In the genomic region with DNA sequence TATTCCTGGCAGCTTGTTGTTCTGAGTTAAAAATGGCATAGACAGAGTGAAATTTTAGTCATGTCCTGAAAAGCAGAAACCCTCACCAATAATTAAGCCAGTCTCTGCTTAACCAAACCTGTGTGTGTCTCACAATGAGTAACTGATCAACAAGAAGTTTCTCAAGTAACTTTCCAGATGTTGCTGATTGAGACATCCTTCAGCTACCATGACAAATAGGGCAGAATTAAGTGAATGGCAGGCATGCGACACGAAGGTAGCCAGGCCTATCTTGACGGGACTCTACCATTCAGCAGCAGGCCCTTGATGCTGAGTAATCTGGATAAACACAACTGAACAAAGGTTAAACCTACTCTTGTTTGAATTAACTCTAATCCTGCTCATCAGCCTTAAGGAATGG, we compare ENCODE assay signal across 16 cellular contexts.
DNase-seq lines count a peak whose midpoint lies in the region; ATAC-seq, FAIRE-seq and TF ChIP-seq lines count a peak whose summit lies in the region.
"Had no signal": no experiment of that assay in that cellular context is flagged by ENCODE, and none has a peak within 500 bp of the region (broad histone marks: within the 10 kb centered on the region; RNA-seq: fewer than 3 reads in every experiment).

No MANE protein-coding gene starts in this region.

- H4K8ac ChIP-seq in H1 (ENCODE audit: extremely low read depth, insufficient read depth, low read length): no peak overlapping the region

- no peak overlapping the region for H3K18ac ChIP-seq in H1 (ENCODE audit: extremely low read depth, low read length)

- H3K23ac ChIP-seq in H1 (ENCODE audit: insufficient read length): no peak overlapping the region

- no peak overlapping the region for H3K56ac ChIP-seq in H1 (replicated peaks; ENCODE audit: insufficient read length, low read depth, low read length)

- H3K4me1 Mint-ChIP-seq in type B pancreatic cell (ENCODE audit: unreplicated experiment) (no peaks in the 10 kb centered on the region), MCF 10A (ENCODE audit: insufficient read depth, unreplicated experiment) (no peaks in the 10 kb centered on the region)
- H3K4me1 Mint-ChIP-seq: activated T-helper 17 cell treated with anti-CD3 and anti-CD28 coated beads, Interleukin-2, amount 50 U/mL, for 72 hours had no signal

- H3K27me3 ChIP-seq in H1 (replicated peaks in 1 of 4; ENCODE audit: control insufficient read depth in 3 of 4, extremely low read depth in 1 of 4, insufficient read depth in 3 of 4, low read length in 3 of 4): no peaks in the 10 kb centered on the region
- H3K27me3 ChIP-seq: breast epithelium had no signal

- BruUV-seq in MCF 10A (replicated peaks; lab: Mats Ljungman, UMichigan): no TSS peak

- H4K5ac ChIP-seq in H1 (ENCODE audit: insufficient read length, low read depth, low read length): no peak overlapping the region

- no peak overlapping the region for H2BK5ac ChIP-seq in H1 (ENCODE audit: low read depth, low read length)

- TF ChIP-seq CTCF in H1 (IDR thresholded peaks at IDR 0.05; ENCODE audit: control extremely low read depth in 1 of 3, insufficient read depth in 1 of 3, low read depth in 1 of 3, low read length in 3 of 3) (no peak), type B pancreatic cell (conservative IDR thresholded peaks at IDR 0.05) (no peak), MCF 10A (IDR thresholded peaks at IDR 0.05; ENCODE audit: unreplicated experiment) (no peak)

- H2BK12ac ChIP-seq in H1 (ENCODE audit: low read depth, low read length): no peak overlapping the region

- H3K27ac Mint-ChIP-seq in type B pancreatic cell (no peak overlapping the region), MCF 10A (ENCODE audit: low read depth, unreplicated experiment) (no peak overlapping the region)
- H3K27ac Mint-ChIP-seq: activated T-helper 17 cell treated with anti-CD3 and anti-CD28 coated beads, Interleukin-2, amount 50 U/mL, for 72 hours had no signal

- H3K4me2 ChIP-seq in H1 (ENCODE audit: insufficient read depth in 1 of 2, low read depth in 2 of 2, low read length in 2 of 2): no peak overlapping the region

- no peaks in the 10 kb centered on the region for H3K36me3 Mint-ChIP-seq in type B pancreatic cell
- no peaks in the 10 kb centered on the region for H3K36me3 Mint-ChIP-seq in MCF 10A (ENCODE audit: insufficient read depth, unreplicated experiment)

- H3K36me3 ChIP-seq in H1 (ENCODE audit: control insufficient read depth in 2 of 4, insufficient read depth in 4 of 4, low read length in 3 of 4): no peaks in the 10 kb centered on the region
- H3K36me3 ChIP-seq: breast epithelium had no signal

- no peak overlapping the region for H3K4ac ChIP-seq in H1 (replicated peaks; ENCODE audit: insufficient read length, low read depth, low read length)

- no peak overlapping the region for H2BK120ac ChIP-seq in H1 (replicated peaks; ENCODE audit: low read depth, low read length)

- no peak overlapping the region for H2AK5ac ChIP-seq in H1 (ENCODE audit: low read depth, low read length)

- H3K79me2 ChIP-seq in H1 (ENCODE audit: control insufficient read depth in 1 of 2, insufficient read depth in 2 of 2, low read length in 2 of 2): no peaks in the 10 kb centered on the region

- H3K14ac ChIP-seq in H1 (ENCODE audit: insufficient read length): no peak overlapping the region

- DNase-seq in DMS53 (lab: John Stamatoyannopoulos, UW): peak; percentile 83
- DNase-seq in H1 (ENCODE audit: low read depth in 1 of 2, low spot score in 2 of 2): no peak
- no peak for DNase-seq in superior temporal gyrus (ENCODE audit: extremely low spot score)
- DNase-seq in type B pancreatic cell (ENCODE audit: extremely low spot score, unreplicated experiment): no peak
- DNase-seq in inferior parietal cortex (ENCODE audit: extremely low spot score): no peak
- DNase-seq in MCF 10A (ENCODE audit: unreplicated experiment): no peak
- DNase-seq: GDM1; IMR-90; NCI-H1930; stimulated activated CD4-positive, alpha-beta T cell treated with anti-CD3 and anti-CD28 coated beads, Interleukin-2, amount 100 ng/mL, for 48 hours had no signal

- H3K4me3 ChIP-seq in H1 (ENCODE audit: extremely low read depth in 1 of 4, insufficient read depth in 2 of 4, low read depth in 3 of 4, low read length in 4 of 4): no peak overlapping the region
- H3K4me3 ChIP-seq: breast epithelium had no signal

- 93% methylated on average over 3 of the region's 3 CpGs; no CpG with 5 or more reads in 1 of the 2 experiments for WGBS in H1 (ENCODE audit: extremely low coverage in 1 of 2, insufficient coverage in 1 of 2, insufficient read length in 1 of 2, insufficient replicate concordance in 2 of 2, low coverage in 1 of 2, low lambda C conversion rate in 2 of 2, missing lambda C conversion rate in 1 of 2), 2 experiments

- H3K9me3 ChIP-seq in H1 (ENCODE audit: insufficient read depth in 2 of 2, low read depth in 1 of 2, low read length in 1 of 2): 0 out of 4 replicates have a peak, but pooled peaks cover 0 to 3% of the 10 kb centered on the region in 2 experiments
- H3K9me3 ChIP-seq: breast epithelium had no signal

- intact Hi-C loops in MCF 10A (cut with micrococcal nuclease): no loop called here

- 0 out of 2 replicates have a peak overlapping the region, but pooled peaks have one; percentile 49 for H2AFZ ChIP-seq in H1 (ENCODE audit: low read length)

- CTCF ChIA-PET in H1 (lab: Charles Lee; ENCODE audit: partially characterized antibody) (interaction anchor here (1.0 kb wide), 2 partner anchors 232 to 358 kb away, joined by 3 to 4 read pairs; no protein-coding TSS in a partner anchor), MCF 10A (lab: Yijun Ruan, JAX) (no interaction called here)

- no peak for TF ChIP-seq RAD21 in H1 (IDR thresholded peaks at IDR 0.05 in 1 of 2, conservative IDR thresholded peaks at IDR 0.05 in 1 of 2; ENCODE audit: low read depth in 2 of 2, low read length in 2 of 2)

- H3K9ac ChIP-seq in H1 (replicated peaks in 1 of 4; ENCODE audit: extremely low read depth in 1 of 4, low read depth in 3 of 4, low read length in 3 of 4): no peak overlapping the region

- H3K4me3 Mint-ChIP-seq in type B pancreatic cell (no peak overlapping the region), MCF 10A (ENCODE audit: unreplicated experiment) (no peak overlapping the region)
- H3K4me3 Mint-ChIP-seq: activated T-helper 17 cell treated with anti-CD3 and anti-CD28 coated beads, Interleukin-2, amount 50 U/mL, for 72 hours had no signal

- H3K23me2 ChIP-seq in H1 (ENCODE audit: low read depth, low read length): no peaks in the 10 kb centered on the region; the same call in 1 of the 2 replicates

- TF ChIP-seq POLR2A in H1 (IDR thresholded peaks at IDR 0.05; ENCODE audit: control extremely low read depth in 1 of 2, low read depth in 2 of 2, low read length in 2 of 2): no peak

- ATAC-seq in GM21528 (IDR thresholded peaks at IDR 0.05; ENCODE audit: low FRiP score, unreplicated experiment) (peak; percentile 69), HG03159 (IDR thresholded peaks at IDR 0.05; ENCODE audit: unreplicated experiment) (peak; percentile 89)
- ATAC-seq: activated T-helper 17 cell treated with anti-CD3 and anti-CD28 coated beads, Interleukin-2, amount 50 U/mL, for 72 hours had no signal

- peaks cover 4% of the 10 kb centered on the region for H3K27me3 Mint-ChIP-seq in type B pancreatic cell
- H3K27me3 Mint-ChIP-seq in MCF 10A (ENCODE audit: insufficient read depth, unreplicated experiment): no peaks in the 10 kb centered on the region
- H3K27me3 Mint-ChIP-seq: activated T-helper 17 cell treated with anti-CD3 and anti-CD28 coated beads, Interleukin-2, amount 50 U/mL, for 72 hours had no signal

- no peak overlapping the region for H3K27ac ChIP-seq in H1 (ENCODE audit: low read depth, low read length)
- H3K27ac ChIP-seq: breast epithelium, RWPE1 had no signal

- no peak for FAIRE-seq in H1 (lab: Jason Lieb, UNC)
- FAIRE-seq: keratinocyte had no signal

- no peaks in the 10 kb centered on the region for H4K20me1 ChIP-seq in H1 (replicated peaks in 1 of 2; ENCODE audit: control insufficient read depth in 1 of 2, insufficient read depth in 2 of 2, low read length in 2 of 2)

- no peak overlapping the region for H4K91ac ChIP-seq in H1 (replicated peaks; ENCODE audit: insufficient read length, low read length)

- no peaks in the 10 kb centered on the region for H3K4me1 ChIP-seq in H1 (replicated peaks in 1 of 4; ENCODE audit: control insufficient read depth in 3 of 4, insufficient read depth in 4 of 4, low read length in 3 of 4)
- H3K4me1 ChIP-seq: breast epithelium had no signal

- H2BK15ac ChIP-seq in H1 (ENCODE audit: low read length): 0 out of 2 replicates have a peak overlapping the region, but pooled peaks have one; percentile 22

- TF ChIP-seq EP300 in H1 (IDR thresholded peaks at IDR 0.05; ENCODE audit: borderline replicate concordance in 1 of 2, low read depth in 2 of 2, low read length in 2 of 2): no peak

- no peak overlapping the region for H2BK20ac ChIP-seq in H1 (ENCODE audit: low read length)

- no peaks in the 10 kb centered on the region for H3K9me3 Mint-ChIP-seq in type B pancreatic cell
- no peaks in the 10 kb centered on the region for H3K9me3 Mint-ChIP-seq in MCF 10A (ENCODE audit: unreplicated experiment)
- H3K9me3 Mint-ChIP-seq: activated T-helper 17 cell treated with anti-CD3 and anti-CD28 coated beads, Interleukin-2, amount 50 U/mL, for 72 hours had no signal

- POLR2A ChIA-PET in H1 (lab: Charles Lee; ENCODE audit: partially characterized antibody) (interaction anchor here (0.6 kb wide), 1 partner anchor 27 kb away, joined by 3 read pairs; no protein-coding TSS in a partner anchor), MCF 10A (lab: Yijun Ruan, JAX) (no interaction called here)

- no peaks in the 10 kb centered on the region for H3K79me1 ChIP-seq in H1 (ENCODE audit: low read depth, low read length)

TF ChIP-seq in H1, 55 proteins besides CTCF, POLR2A, EP300 and RAD21 (continues in another document):
- TF ChIP-seq ASH2L (IDR thresholded peaks at IDR 0.05; ENCODE audit: low read length) (no peak), SP2 (IDR thresholded peaks at IDR 0.05; ENCODE audit: low read length) (no peak), SRF (IDR thresholded peaks at IDR 0.05; ENCODE audit: low read depth, low read length) (no peak), EGR1 (IDR thresholded peaks at IDR 0.05; ENCODE audit: borderline replicate concordance, low read depth, low read length) (no peak)
- TF ChIP-seq, protein P1, sequence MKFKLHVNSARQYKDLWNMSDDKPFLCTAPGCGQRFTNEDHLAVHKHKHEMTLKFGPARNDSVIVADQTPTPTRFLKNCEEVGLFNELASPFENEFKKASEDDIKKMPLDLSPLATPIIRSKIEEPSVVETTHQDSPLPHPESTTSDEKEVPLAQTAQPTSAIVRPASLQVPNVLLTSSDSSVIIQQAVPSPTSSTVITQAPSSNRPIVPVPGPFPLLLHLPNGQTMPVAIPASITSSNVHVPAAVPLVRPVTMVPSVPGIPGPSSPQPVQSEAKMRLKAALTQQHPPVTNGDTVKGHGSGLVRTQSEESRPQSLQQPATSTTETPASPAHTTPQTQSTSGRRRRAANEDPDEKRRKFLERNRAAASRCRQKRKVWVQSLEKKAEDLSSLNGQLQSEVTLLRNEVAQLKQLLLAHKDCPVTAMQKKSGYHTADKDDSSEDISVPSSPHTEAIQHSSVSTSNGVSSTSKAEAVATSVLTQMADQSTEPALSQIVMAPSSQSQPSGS (IDR thresholded peaks at IDR 0.05; ENCODE audit: low read length): no peak
